Comparison of ENCODE assay signal across 29 cellular contexts in the genomic region with DNA sequence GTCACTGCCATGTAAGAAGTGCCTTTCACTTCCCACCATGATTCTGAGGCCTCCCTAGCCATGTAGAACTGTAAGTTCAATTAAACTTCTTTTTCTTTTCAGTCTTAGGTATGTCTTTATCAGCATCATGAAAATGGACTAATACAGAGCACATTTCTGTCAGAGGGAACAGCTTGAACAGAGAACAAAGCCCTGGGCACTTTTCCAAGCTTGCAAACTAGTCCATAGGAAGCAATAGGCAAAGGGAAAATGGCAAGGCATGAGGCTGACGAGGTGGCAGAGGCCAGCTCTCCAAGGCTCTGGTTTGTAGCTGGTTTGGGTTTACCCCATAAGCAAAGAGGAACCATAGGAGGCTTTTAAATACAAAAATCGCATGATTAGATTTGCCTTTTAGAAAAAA.
"Had no signal": no experiment of that assay in that cellular context is flagged by ENCODE, and none has a peak within 500 bp of the region (broad histone marks: within the 10 kb centered on the region; RNA-seq: fewer than 3 reads in every experiment).

No MANE protein-coding gene starts in this region.

- H3K9me3 Mint-ChIP-seq: activated CD4-positive, alpha-beta T cell treated with anti-CD3 and anti-CD28 coated beads, Interleukin-2, amount 10 ng/mL, durations not matched to agents 7 days and 5 days; activated CD8-positive, alpha-beta T cell treated with anti-CD3 and anti-CD28 coated beads for 36 hours; activated naive CD4-positive, alpha-beta T cell treated with anti-CD3 and anti-CD28 coated beads, Interleukin-2, amount 50 U/mL, for 24 hours; natural killer cell; T-cell; T-helper 2 cell treated with Interferon-gamma antibody and Interleukin-4, amounts not matched to agents 5 μg/mL and 100 μg/mL, for 36 hours had no signal

- H3K27me3 ChIP-seq: foreskin keratinocyte, left lung, neutrophil, right lobe of liver, stomach, suprapubic skin, tibial nerve, uterus had no signal

- H3K4me1 Mint-ChIP-seq: activated CD4-positive, alpha-beta T cell treated with anti-CD3 and anti-CD28 coated beads, Interleukin-2, amount 10 ng/mL, durations not matched to agents 7 days and 5 days; activated CD8-positive, alpha-beta memory T cell treated with anti-CD3 and anti-CD28 coated beads, Interleukin-2, amount 10 ng/mL, durations not matched to agents 7 days and 5 days; activated naive CD4-positive, alpha-beta T cell treated with anti-CD3 and anti-CD28 coated beads, Interleukin-2, amount 50 U/mL, for 24 hours; immature natural killer cell; natural killer cell; stimulated activated memory B cell treated with anti-CD40 and anti-IgM and Interleukin-4, amounts not matched to agents 10 μg/mL and 1 μg/mL and 100 μg/mL, for 72 hours; T-cell had no signal

- H3K27ac Mint-ChIP-seq: activated CD4-positive, alpha-beta T cell treated with anti-CD3 and anti-CD28 coated beads, Interleukin-2, amount 10 ng/mL, durations not matched to agents 7 days and 5 days; activated CD8-positive, alpha-beta memory T cell treated with anti-CD3 and anti-CD28 coated beads, Interleukin-2, amount 10 ng/mL, durations not matched to agents 7 days and 5 days; activated CD8-positive, alpha-beta T cell treated with anti-CD3 and anti-CD28 coated beads for 36 hours; activated naive CD4-positive, alpha-beta T cell treated with anti-CD3 and anti-CD28 coated beads, Interleukin-2, amount 50 U/mL, for 24 hours; immature natural killer cell; natural killer cell; stimulated activated memory B cell treated with anti-CD40 and anti-IgM and Interleukin-4, amounts not matched to agents 10 μg/mL and 1 μg/mL and 100 μg/mL, for 72 hours; T-cell; T-helper 2 cell treated with Interferon-gamma antibody and Interleukin-4, amounts not matched to agents 5 μg/mL and 100 μg/mL, for 36 hours had no signal

- H3K4me1 ChIP-seq: foreskin keratinocyte, left lung, parathyroid adenoma, right lobe of liver, stomach, suprapubic skin, tibial nerve, uterus had no signal

- H3K27ac ChIP-seq: coronary artery, foreskin keratinocyte, left lung, neutrophil, parathyroid adenoma, right lobe of liver, skin epidermis, stomach, suprapubic skin, tibial nerve, uterus, VCaP had no signal

- H3K9ac ChIP-seq: parathyroid adenoma had no signal

- H3K36me3 ChIP-seq: left lung, neutrophil, right lobe of liver, stomach, suprapubic skin, tibial nerve, uterus had no signal

- ATAC-seq: activated CD4-positive, CD25-positive, alpha-beta regulatory T cell treated with anti-CD3 and anti-CD28 coated beads, Interleukin-2, amount 50 U/mL, for 24 hours; activated CD8-positive, alpha-beta memory T cell treated with anti-CD3 and anti-CD28 coated beads, Interleukin-2, amount 10 ng/mL, durations not matched to agents 7 days and 5 days; activated CD8-positive, alpha-beta T cell treated with anti-CD3 and anti-CD28 coated beads for 36 hours; foreskin keratinocyte; left lung; natural killer cell; right lobe of liver; stimulated activated memory B cell treated with anti-CD40 and anti-IgM and Interleukin-4, amounts not matched to agents 10 μg/mL and 1 μg/mL and 100 μg/mL, for 72 hours; T-cell had no signal

- H3K4me3 Mint-ChIP-seq: activated CD4-positive, alpha-beta T cell treated with anti-CD3 and anti-CD28 coated beads, Interleukin-2, amount 10 ng/mL, durations not matched to agents 7 days and 5 days; activated CD8-positive, alpha-beta memory T cell treated with anti-CD3 and anti-CD28 coated beads, Interleukin-2, amount 10 ng/mL, durations not matched to agents 7 days and 5 days; activated CD8-positive, alpha-beta T cell treated with anti-CD3 and anti-CD28 coated beads for 36 hours; activated naive CD4-positive, alpha-beta T cell treated with anti-CD3 and anti-CD28 coated beads, Interleukin-2, amount 50 U/mL, for 24 hours; immature natural killer cell; natural killer cell; stimulated activated memory B cell treated with anti-CD40 and anti-IgM and Interleukin-4, amounts not matched to agents 10 μg/mL and 1 μg/mL and 100 μg/mL, for 72 hours; T-cell; T-helper 2 cell treated with Interferon-gamma antibody and Interleukin-4, amounts not matched to agents 5 μg/mL and 100 μg/mL, for 36 hours had no signal

- H3K9me3 ChIP-seq: left lung, neutrophil, right lobe of liver, stomach, suprapubic skin, tibial nerve, uterus had no signal

- H2AFZ ChIP-seq: parathyroid adenoma had no signal

- DNase-seq: activated CD4-positive, alpha-beta T cell treated with anti-CD3 and anti-CD28 coated beads, Interleukin-2, amount 10 ng/mL, durations not matched to agents 7 days and 5 days; activated CD8-positive, alpha-beta memory T cell treated with anti-CD3 and anti-CD28 coated beads, Interleukin-2, amount 10 ng/mL, durations not matched to agents 7 days and 5 days; activated CD8-positive, alpha-beta T cell treated with anti-CD3 and anti-CD28 coated beads for 36 hours; activated gamma-delta T cell treated with Interleukin-2 at 50 U/mL for 16 hours; activated T-cell treated with anti-CD3 and anti-CD28 coated beads, Interleukin-2, amount 50 U/mL, for 1 hour; aorta; central memory CD4-positive, alpha-beta T cell; foreskin keratinocyte; immature natural killer cell; left lung; mammary epithelial cell; midbrain; natural killer cell; right lobe of liver; stimulated activated CD4-positive, alpha-beta T cell treated with anti-CD3 and anti-CD28 coated beads, Interleukin-1b, Interleukin-23, amount 100 ng/mL, for 48 hours; stomach; T-cell; uterus had no signal

- H3K27me3 Mint-ChIP-seq: activated CD4-positive, alpha-beta T cell treated with anti-CD3 and anti-CD28 coated beads, Interleukin-2, amount 10 ng/mL, durations not matched to agents 7 days and 5 days had no signal

- H3K4me3 ChIP-seq: coronary artery, left lung, right lobe of liver, skin epidermis, stomach, suprapubic skin, tibial nerve, uterus had no signal

- H3K79me2 ChIP-seq: parathyroid adenoma had no signal

- H3K36me3 Mint-ChIP-seq: activated CD8-positive, alpha-beta memory T cell treated with anti-CD3 and anti-CD28 coated beads, Interleukin-2, amount 10 ng/mL, durations not matched to agents 7 days and 5 days; activated naive CD4-positive, alpha-beta T cell treated with anti-CD3 and anti-CD28 coated beads, Interleukin-2, amount 50 U/mL, for 24 hours; immature natural killer cell; natural killer cell; stimulated activated memory B cell treated with anti-CD40 and anti-IgM and Interleukin-4, amounts not matched to agents 10 μg/mL and 1 μg/mL and 100 μg/mL, for 72 hours; T-cell had no signal
